In genomic region chr1:99645699-99646531, GRCh38 we compare ENCODE assay signal across 8 cellular contexts. TPM values are rescaled to one million over a fixed set of nuclear protein-coding genes. Genes with fewer than 3 reads are reported as not detected.
DNase-seq lines count a peak whose midpoint lies in the region; ATAC-seq and TF ChIP-seq lines count a peak whose summit lies in the region.

Gene PALMD (plus strand): TSS chr1:99646113. CDS start chr1:99646318, 205 bp downstream.

- H3K4me3 Mint-ChIP-seq in progenitor cell of endocrine pancreas (ENCODE audit: low read depth), result peak within 1 kb of the TSS; percentile 71

- peaks cover 29% of the 10 kb centered on the region for H3K4me1 Mint-ChIP-seq in progenitor cell of endocrine pancreas (ENCODE audit: low read depth)

- TF ChIP-seq POLR2A in Peyer's patch (IDR thresholded peaks at IDR 0.05), result no peak

- H3K27me3 Mint-ChIP-seq in progenitor cell of endocrine pancreas, result no peaks in the 10 kb centered on the region

- no peaks in the 10 kb centered on the region for H3K36me3 Mint-ChIP-seq in progenitor cell of endocrine pancreas (ENCODE audit: insufficient read depth)

- ATAC-seq in HG02571 (IDR thresholded peaks at IDR 0.05; ENCODE audit: unreplicated experiment), result no peak

- H3K9me3 ChIP-seq in Peyer's patch, result no peaks in the 10 kb centered on the region

- H3K36me3 ChIP-seq in Peyer's patch, result no peaks in the 10 kb centered on the region

- DNase-seq in DMS79 (lab: John Stamatoyannopoulos, UW) (peak; percentile 17), SHP77 treated with DMSO at 0.1 percent for 48 hours (lab: John Stamatoyannopoulos, UW) (peak; percentile 28), glomerular endothelial cell (ENCODE audit: extremely low read depth, low read depth, low spot score) (no peak), progenitor cell of endocrine pancreas (ENCODE audit: low spot score, unreplicated experiment) (no peak), T-helper 9 cell (no peak), Peyer's patch (no peak)
- no peak for DNase-seq in activated CD4-positive, alpha-beta T cell treated with anti-CD3 and anti-CD28 coated beads for 1 hour

- peak within 1 kb of the TSS in 2 of 4 donors; percentile 20 to 35 for H3K4me3 ChIP-seq in Peyer's patch

- H3K27ac ChIP-seq in Peyer's patch, result peak within 1 kb of the TSS in 2 of 4 donors; percentile 22 to 40

- no peaks in the 10 kb centered on the region for H3K27me3 ChIP-seq in Peyer's patch

- no peak for TF ChIP-seq CTCF in progenitor cell of endocrine pancreas (IDR thresholded peaks at IDR 0.05; ENCODE audit: unreplicated experiment)
- no peak for TF ChIP-seq CTCF in Peyer's patch (IDR thresholded peaks at IDR 0.05)

- peak within 1 kb of the TSS; percentile 91 for H3K27ac Mint-ChIP-seq in progenitor cell of endocrine pancreas

- no peaks in the 10 kb centered on the region for H3K9me3 Mint-ChIP-seq in progenitor cell of endocrine pancreas (ENCODE audit: low read depth)

- H3K4me1 ChIP-seq in Peyer's patch, result peaks cover 0 to 7% (median 0%) of the 10 kb centered on the region in 4 donors

RNA-seq across cellular contexts. Expression of gene PALMD, which starts in this region (rescaled TPM):
- total RNA-seq in glomerular endothelial cell, result 83.9 and 122 TPM in 2 replicates
- 4.5 and 7.3 TPM in 2 replicates for total RNA-seq in progenitor cell of endocrine pancreas
- total RNA-seq in Peyer's patch, result 10 to 100 TPM in 1 of 4 donors, 1 to 10 TPM in 3; 4.0 to 13.2 (median 5.9) TPM

Comparison
In these comparisons a context has a peak if more than half of its experiments do, and no peak if none do; other contexts are left out.
1. DNase-seq: peak in DMS79 (single experiment) and SHP77 treated with DMSO at 0.1 percent for 48 hours (single experiment); none in glomerular endothelial cell (single experiment), progenitor cell of endocrine pancreas (single experiment), T-helper 9 cell (single experiment), Peyer's patch (0 of 3) and activated CD4-positive, alpha-beta T cell treated with anti-CD3 and anti-CD28 coated beads for 1 hour (single experiment).